Comparison of ENCODE assay signal across 8 cellular contexts in genomic region chr19:57410748-57411671, GRCh38. TPM values are rescaled to one million over a fixed set of nuclear protein-coding genes. Genes with fewer than 3 reads are reported as not detected.
DNase-seq lines count a peak whose midpoint lies in the region; ATAC-seq and TF ChIP-seq lines count a peak whose summit lies in the region.

TSS of gene ZNF17 (plus strand) at chr19:57411161. CDS start at chr19:57413616, 2,455 bp downstream.

- peaks cover 6 to 17% (median 14%) of the 10 kb centered on the region in 4 donors for H3K4me1 ChIP-seq in liver (ENCODE audit: control insufficient read depth in 4 of 4, insufficient read depth in 4 of 4, low read length in 3 of 4)

- no peak for TF ChIP-seq CTCF in liver (IDR thresholded peaks at IDR 0.05; ENCODE audit: low read depth, low read length, missing input control)

- peaks cover 4 to 20% (median 13%) of the 10 kb centered on the region in 4 donors for H3K36me3 ChIP-seq in liver (ENCODE audit: control insufficient read depth in 4 of 4, insufficient read depth in 3 of 4, low read depth in 1 of 4, low read length in 3 of 4)

- H3K27me3 ChIP-seq in liver (ENCODE audit: control insufficient read depth in 4 of 4, insufficient read depth in 4 of 4, low read length in 3 of 4), result no peaks in the 10 kb centered on the region

- H3K4me3 ChIP-seq in liver (ENCODE audit: low read depth in 1 of 3, low read length in 3 of 3), result peak within 1 kb of the TSS; percentile 91 to 97 (median 94)

- peak within 1 kb of the TSS; percentile 58 to 67 for H3K9ac ChIP-seq in liver (ENCODE audit: low read depth in 1 of 2, low read length in 2 of 2)

- H3K27ac ChIP-seq in liver (ENCODE audit: low read depth in 1 of 2, low read length in 2 of 2), result no peak within 1 kb of the TSS

- ATAC-seq in GM19397 (IDR thresholded peaks at IDR 0.05; ENCODE audit: unreplicated experiment), result peak; percentile 100
- peak; percentile 96 for ATAC-seq in HG03565 (IDR thresholded peaks at IDR 0.05; ENCODE audit: unreplicated experiment)

- TF ChIP-seq RAD21 in liver (IDR thresholded peaks at IDR 0.05), result peak in 1 of 2 donors; percentile 51

- 3% methylated on average over 59 of the region's 59 CpGs for WGBS in liver

- DNase-seq in CD1c-positive myeloid dendritic cell (ENCODE audit: extremely low spot score) (peak; percentile 97), NCI-H774 (lab: John Stamatoyannopoulos, UW) (peak; percentile 87), dermis microvascular lymphatic vessel endothelial cell (ENCODE audit: low read depth in 2 of 2) (peak; percentile 87 to 95)
- DNase-seq in activated CD4-positive, alpha-beta T cell treated with anti-CD3 and anti-CD28 coated beads, Interleukin-2, amount 50 U/mL, for 24 hours (ENCODE audit: low read depth in 1 of 2, low spot score in 1 of 2), result peak; percentile 77 to 93
- DNase-seq in stimulated activated CD4-positive, alpha-beta T cell treated with anti-CD3 and anti-CD28 coated beads, Interleukin-4, amount 100 ng/mL, for 1 hour, result peak; percentile 92

- peaks cover 8 to 17% (median 13%) of the 10 kb centered on the region in 4 donors for H3K9me3 ChIP-seq in liver (ENCODE audit: control insufficient read depth in 4 of 4, low read length in 3 of 4)

TF ChIP-seq in liver, 16 proteins besides CTCF, POLR2A, EP300 and RAD21:
- TF ChIP-seq, protein P1, sequence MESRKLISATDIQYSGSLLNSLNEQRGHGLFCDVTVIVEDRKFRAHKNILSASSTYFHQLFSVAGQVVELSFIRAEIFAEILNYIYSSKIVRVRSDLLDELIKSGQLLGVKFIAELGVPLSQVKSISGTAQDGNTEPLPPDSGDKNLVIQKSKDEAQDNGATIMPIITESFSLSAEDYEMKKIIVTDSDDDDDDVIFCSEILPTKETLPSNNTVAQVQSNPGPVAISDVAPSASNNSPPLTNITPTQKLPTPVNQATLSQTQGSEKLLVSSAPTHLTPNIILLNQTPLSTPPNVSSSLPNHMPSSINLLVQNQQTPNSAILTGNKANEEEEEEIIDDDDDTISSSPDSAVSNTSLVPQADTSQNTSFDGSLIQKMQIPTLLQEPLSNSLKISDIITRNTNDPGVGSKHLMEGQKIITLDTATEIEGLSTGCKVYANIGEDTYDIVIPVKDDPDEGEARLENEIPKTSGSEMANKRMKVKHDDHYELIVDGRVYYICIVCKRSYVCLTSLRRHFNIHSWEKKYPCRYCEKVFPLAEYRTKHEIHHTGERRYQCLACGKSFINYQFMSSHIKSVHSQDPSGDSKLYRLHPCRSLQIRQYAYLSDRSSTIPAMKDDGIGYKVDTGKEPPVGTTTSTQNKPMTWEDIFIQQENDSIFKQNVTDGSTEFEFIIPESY (IDR thresholded peaks at IDR 0.05), result peak; percentile 63
- TF ChIP-seq, protein P2, sequence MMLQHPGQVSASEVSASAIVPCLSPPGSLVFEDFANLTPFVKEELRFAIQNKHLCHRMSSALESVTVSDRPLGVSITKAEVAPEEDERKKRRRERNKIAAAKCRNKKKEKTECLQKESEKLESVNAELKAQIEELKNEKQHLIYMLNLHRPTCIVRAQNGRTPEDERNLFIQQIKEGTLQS (IDR thresholded peaks at IDR 0.05), result no peak
- TF ChIP-seq NR2F2 (IDR thresholded peaks at IDR 0.05) (no peak), HNF4G (IDR thresholded peaks at IDR 0.05) (no peak), GABPA (IDR thresholded peaks at IDR 0.05 in 1 of 2, conservative IDR thresholded peaks at IDR 0.05 in 1 of 2) (peak; percentile 73 to 97), YY1 (IDR thresholded peaks at IDR 0.05) (peak; percentile 98), FOXA1 (IDR thresholded peaks at IDR 0.05) (no peak), SP1 (IDR thresholded peaks at IDR 0.05) (peak; percentile 53), EGR1 (IDR thresholded peaks at IDR 0.05; ENCODE audit: low read depth in 2 of 2) (peak in 1 of 2 donors; percentile 39), HNF4A (conservative IDR thresholded peaks at IDR 0.05) (no peak), TAF1 (conservative IDR thresholded peaks at IDR 0.05) (no peak), RXRA (IDR thresholded peaks at IDR 0.05) (peak; percentile 38 to 46), FOXA2 (IDR thresholded peaks at IDR 0.05) (peak; percentile 77), JUND (IDR thresholded peaks at IDR 0.05) (no peak)
- TF ChIP-seq, protein P3, sequence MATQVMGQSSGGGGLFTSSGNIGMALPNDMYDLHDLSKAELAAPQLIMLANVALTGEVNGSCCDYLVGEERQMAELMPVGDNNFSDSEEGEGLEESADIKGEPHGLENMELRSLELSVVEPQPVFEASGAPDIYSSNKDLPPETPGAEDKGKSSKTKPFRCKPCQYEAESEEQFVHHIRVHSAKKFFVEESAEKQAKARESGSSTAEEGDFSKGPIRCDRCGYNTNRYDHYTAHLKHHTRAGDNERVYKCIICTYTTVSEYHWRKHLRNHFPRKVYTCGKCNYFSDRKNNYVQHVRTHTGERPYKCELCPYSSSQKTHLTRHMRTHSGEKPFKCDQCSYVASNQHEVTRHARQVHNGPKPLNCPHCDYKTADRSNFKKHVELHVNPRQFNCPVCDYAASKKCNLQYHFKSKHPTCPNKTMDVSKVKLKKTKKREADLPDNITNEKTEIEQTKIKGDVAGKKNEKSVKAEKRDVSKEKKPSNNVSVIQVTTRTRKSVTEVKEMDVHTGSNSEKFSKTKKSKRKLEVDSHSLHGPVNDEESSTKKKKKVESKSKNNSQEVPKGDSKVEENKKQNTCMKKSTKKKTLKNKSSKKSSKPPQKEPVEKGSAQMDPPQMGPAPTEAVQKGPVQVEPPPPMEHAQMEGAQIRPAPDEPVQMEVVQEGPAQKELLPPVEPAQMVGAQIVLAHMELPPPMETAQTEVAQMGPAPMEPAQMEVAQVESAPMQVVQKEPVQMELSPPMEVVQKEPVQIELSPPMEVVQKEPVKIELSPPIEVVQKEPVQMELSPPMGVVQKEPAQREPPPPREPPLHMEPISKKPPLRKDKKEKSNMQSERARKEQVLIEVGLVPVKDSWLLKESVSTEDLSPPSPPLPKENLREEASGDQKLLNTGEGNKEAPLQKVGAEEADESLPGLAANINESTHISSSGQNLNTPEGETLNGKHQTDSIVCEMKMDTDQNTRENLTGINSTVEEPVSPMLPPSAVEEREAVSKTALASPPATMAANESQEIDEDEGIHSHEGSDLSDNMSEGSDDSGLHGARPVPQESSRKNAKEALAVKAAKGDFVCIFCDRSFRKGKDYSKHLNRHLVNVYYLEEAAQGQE (IDR thresholded peaks at IDR 0.05), result no peak
- TF ChIP-seq, protein P4, sequence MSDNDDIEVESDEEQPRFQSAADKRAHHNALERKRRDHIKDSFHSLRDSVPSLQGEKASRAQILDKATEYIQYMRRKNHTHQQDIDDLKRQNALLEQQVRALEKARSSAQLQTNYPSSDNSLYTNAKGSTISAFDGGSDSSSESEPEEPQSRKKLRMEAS (IDR thresholded peaks at IDR 0.05), result peak; percentile 15

RNA-seq across cellular contexts. Expression of gene ZNF17, which starts in this region (rescaled TPM):
- total RNA-seq in dermis microvascular lymphatic vessel endothelial cell, result 9.8 and 10.9 TPM in 2 replicates
- total RNA-seq in liver, result 1 to 10 TPM; 7.6 to 8.2 TPM
- polyA plus RNA-seq in liver, result 1 to 10 TPM; 1.2 to 1.4 TPM
